Comparison of ENCODE assay signal across 25 cellular contexts in genomic region chr22:17434856-17435255, GRCh38.
A peak's percentile ranks its signal among the peaks of the same experiment; 100 is the strongest.
DNase-seq lines count a peak whose midpoint lies in the region; ATAC-seq and TF ChIP-seq lines count a peak whose summit lies in the region.
"Had no signal": no experiment of that assay in that cellular context is flagged by ENCODE, and none has a peak within 500 bp of the region (broad histone marks: within the 10 kb centered on the region; RNA-seq: fewer than 3 reads in every experiment).

No MANE protein-coding gene starts in this region.

- H3K27me3 ChIP-seq in DOHH2 (ENCODE audit: control insufficient read depth, low read length) (no peaks in the 10 kb centered on the region), trophoblast cell (ENCODE audit: insufficient read depth, low read length) (no peaks in the 10 kb centered on the region)
- H3K27me3 ChIP-seq: foreskin keratinocyte, upper lobe of left lung had no signal

- no peaks in the 10 kb centered on the region for H4K20me1 ChIP-seq in DOHH2 (ENCODE audit: control insufficient read depth, insufficient read depth, low read depth, low read length)

- H3K4me3 ChIP-seq in DOHH2 (ENCODE audit: low read length) (peak overlapping the region; percentile 71), fibroblast of mammary gland (ENCODE audit: control insufficient read depth, low read depth, low read length) (no peak overlapping the region), trophoblast cell (ENCODE audit: low read depth, low read length) (no peak overlapping the region)
- H3K4me3 ChIP-seq: A549, dorsolateral prefrontal cortex, upper lobe of left lung had no signal

- no peak overlapping the region for H2BK120ac ChIP-seq in trophoblast cell (ENCODE audit: insufficient read depth, low read length, poor library complexity)

- CTCF ChIA-PET in WTC11 (lab: Charles Lee), result interaction anchor here (0.7 to 1.3 kb wide), 3 partner anchors 16 to 263 kb away, joined by 3 to 10 read pairs (median 4); no protein-coding TSS in a partner anchor

- H3K36me3 ChIP-seq in DOHH2 (ENCODE audit: control insufficient read depth, low read length) (no peaks in the 10 kb centered on the region), trophoblast cell (ENCODE audit: control insufficient read depth in 1 of 2, insufficient read depth in 2 of 2, low read length in 2 of 2) (no peaks in the 10 kb centered on the region)
- H3K36me3 ChIP-seq: upper lobe of left lung had no signal

- no peak overlapping the region for H4K91ac ChIP-seq in trophoblast cell (ENCODE audit: low read depth, low read length)

- peak overlapping the region; percentile 85 for H3K27ac Mint-ChIP-seq in WTC11
- H3K27ac Mint-ChIP-seq: activated B cell treated with CpG ODN at 0.5 μM for 24 hours had no signal

- H4K8ac ChIP-seq in trophoblast cell (ENCODE audit: low read depth, low read length), result no peak overlapping the region

- TF ChIP-seq CTCF in DOHH2 (IDR thresholded peaks at IDR 0.05; ENCODE audit: low read depth, low read length, poor library complexity, severe bottlenecking) (no peak), WTC11 (IDR thresholded peaks at IDR 0.05) (no peak), fibroblast of mammary gland (conservative IDR thresholded peaks at IDR 0.05; ENCODE audit: control insufficient read depth, insufficient read depth, low read depth, low read length) (no peak)

- no peak overlapping the region for H4K12ac ChIP-seq in trophoblast cell (ENCODE audit: low read depth, low read length)

- POLR2A ChIA-PET in WTC11 (lab: Charles Lee), result interaction anchor here (0.6 kb wide), 2 partner anchors 128 to 320 kb away, joined by 4 to 8 read pairs; no protein-coding TSS in a partner anchor

- no peaks in the 10 kb centered on the region for H3K36me3 Mint-ChIP-seq in WTC11
- H3K36me3 Mint-ChIP-seq: naive B cell had no signal

- H3K4me1 ChIP-seq in DOHH2 (ENCODE audit: control insufficient read depth, low read length) (peaks cover 95% of the 10 kb centered on the region), trophoblast cell (ENCODE audit: control insufficient read depth in 1 of 2, insufficient read depth in 2 of 2, low read length in 2 of 2) (peaks cover 3 to 24% of the 10 kb centered on the region in 2 experiments)
- H3K4me1 ChIP-seq: A549 had no signal

- no peak overlapping the region for H3K4me3 Mint-ChIP-seq in WTC11
- H3K4me3 Mint-ChIP-seq: activated B cell treated with CpG ODN at 0.5 μM for 24 hours, naive B cell had no signal

- no peak overlapping the region for H2AFZ ChIP-seq in trophoblast cell (ENCODE audit: insufficient read depth, low read length, poor library complexity)

- no peaks in the 10 kb centered on the region for H3K27me3 Mint-ChIP-seq in WTC11 (ENCODE audit: low read depth)

- peaks cover 32% of the 10 kb centered on the region for H3F3A ChIP-seq in DOHH2 (ENCODE audit: control insufficient read depth, insufficient read depth)

- no peak overlapping the region for H3K18ac ChIP-seq in trophoblast cell (ENCODE audit: low read length)

- H3K23ac ChIP-seq in trophoblast cell (ENCODE audit: low read length), result no peak overlapping the region

- no peaks in the 10 kb centered on the region for H3K79me1 ChIP-seq in trophoblast cell (ENCODE audit: low read length)

- no CpG with 5 or more reads among the region's 3 CpGs for WGBS in trophoblast cell (ENCODE audit: extremely low coverage, insufficient coverage, insufficient read length)

- no peak overlapping the region for H3K9ac ChIP-seq in trophoblast cell (ENCODE audit: low read length)

- ATAC-seq in WTC11, result peak; percentile 10; the same call in 1 of the 2 replicates
- ATAC-seq in GM18511 (IDR thresholded peaks at IDR 0.05; ENCODE audit: unreplicated experiment), result no peak
- no peak for ATAC-seq in GM19463 (IDR thresholded peaks at IDR 0.05; ENCODE audit: unreplicated experiment)
- ATAC-seq: A549, foreskin keratinocyte, right cardiac atrium had no signal

- H2BK12ac ChIP-seq in trophoblast cell (ENCODE audit: low read length), result no peak overlapping the region

- no peak overlapping the region for H2AK5ac ChIP-seq in trophoblast cell (ENCODE audit: low read length)

- H3K27ac ChIP-seq in DOHH2 (ENCODE audit: low read depth, low read length) (peak overlapping the region; percentile 95), trophoblast cell (ENCODE audit: low read depth, low read length) (peak overlapping the region; percentile 48)
- H3K27ac ChIP-seq: A549, epithelial cell of prostate, foreskin keratinocyte, upper lobe of left lung had no signal

- H2BK5ac ChIP-seq in trophoblast cell (ENCODE audit: low read depth, low read length, poor library complexity), result no peak overlapping the region

- DNase-seq in WTC11 (ENCODE audit: low spot score) (no peak), fibroblast of mammary gland (ENCODE audit: low read depth) (peak; percentile 7), trophoblast cell (no peak), UCSD-AML1 (lab: John Stamatoyannopoulos, UW; ENCODE audit: unreplicated experiment) (no peak), NCI-H1092 (lab: John Stamatoyannopoulos, UW) (no peak)
- DNase-seq: activated B cell treated with CpG ODN at 0.5 μM for 24 hours; activated CD4-positive, alpha-beta T cell treated with anti-CD3 and anti-CD28 coated beads, Interleukin-2, amount 50 U/mL, for 4 hours; activated CD8-positive, alpha-beta memory T cell treated with anti-CD3 and anti-CD28 coated beads, Interleukin-2, amount 50 U/mL, for 48 hours; activated effector memory CD4-positive, alpha-beta T cell treated with Interleukin-2 at 50 U/mL for 16 hours; dorsolateral prefrontal cortex; foreskin keratinocyte; H7; hippocampal formation; naive B cell; NCI-H1436; NCI-H526 treated with DMSO at 0.1 percent for 48 hours; right cardiac atrium; stimulated activated CD4-positive, alpha-beta T cell treated with anti-CD3 and anti-CD28 coated beads, Interleukin-15, amount 100 ng/mL, for 24 hours; stimulated activated CD8-positive, alpha-beta memory T cell treated with anti-CD3 and anti-CD28 coated beads, Interleukin-4, amount 100 ng/mL, for 48 hours; upper lobe of left lung had no signal

- peaks cover 84% of the 10 kb centered on the region for H3K4me1 Mint-ChIP-seq in WTC11

- no peaks in the 10 kb centered on the region for H3K9me2 ChIP-seq in DOHH2 (replicated peaks; ENCODE audit: control insufficient read depth, low read length)

- H3K9me3 ChIP-seq in DOHH2 (ENCODE audit: control insufficient read depth, insufficient read depth, low read length) (no peaks in the 10 kb centered on the region), trophoblast cell (ENCODE audit: insufficient read depth, low read depth, low read length) (no peaks in the 10 kb centered on the region)
- H3K9me3 ChIP-seq: A549, upper lobe of left lung had no signal

- H3K4me2 ChIP-seq in DOHH2 (ENCODE audit: low read length) (peak overlapping the region; percentile 99), trophoblast cell (ENCODE audit: low read length) (no peak overlapping the region)
- H3K4me2 ChIP-seq: A549 had no signal

- H3K9me3 Mint-ChIP-seq in WTC11, result no peaks in the 10 kb centered on the region
- H3K9me3 Mint-ChIP-seq: activated B cell treated with CpG ODN at 0.5 μM for 24 hours, naive B cell had no signal

- H3K14ac ChIP-seq in trophoblast cell (ENCODE audit: low read length), result no peak overlapping the region

- H3K4ac ChIP-seq in trophoblast cell (ENCODE audit: low read depth, low read length), result no peak overlapping the region

- H3K79me2 ChIP-seq in DOHH2 (ENCODE audit: control insufficient read depth, low read length), result peaks cover 82% of the 10 kb centered on the region
- no peaks in the 10 kb centered on the region for H3K79me2 ChIP-seq in trophoblast cell (ENCODE audit: control insufficient read depth, insufficient read depth, low read length, poor library complexity)

TF ChIP-seq in WTC11, 78 proteins besides CTCF, POLR2A, EP300 and RAD21 (continues in another document):
- no peak for TF ChIP-seq CBFB (CRISPR knock-in tag; IDR thresholded peaks at IDR 0.05; ENCODE audit: low read depth)
- TF ChIP-seq USF1 (CRISPR knock-in tag; IDR thresholded peaks at IDR 0.05), result no peak
- TF ChIP-seq ZNF416 (CRISPR knock-in tag; IDR thresholded peaks at IDR 0.05), result no peak
- no peak for TF ChIP-seq ZNF532 (CRISPR knock-in tag; IDR thresholded peaks at IDR 0.05; ENCODE audit: borderline replicate concordance)
